Comparison of ENCODE assay signal across 24 cellular contexts in the genomic region with DNA sequence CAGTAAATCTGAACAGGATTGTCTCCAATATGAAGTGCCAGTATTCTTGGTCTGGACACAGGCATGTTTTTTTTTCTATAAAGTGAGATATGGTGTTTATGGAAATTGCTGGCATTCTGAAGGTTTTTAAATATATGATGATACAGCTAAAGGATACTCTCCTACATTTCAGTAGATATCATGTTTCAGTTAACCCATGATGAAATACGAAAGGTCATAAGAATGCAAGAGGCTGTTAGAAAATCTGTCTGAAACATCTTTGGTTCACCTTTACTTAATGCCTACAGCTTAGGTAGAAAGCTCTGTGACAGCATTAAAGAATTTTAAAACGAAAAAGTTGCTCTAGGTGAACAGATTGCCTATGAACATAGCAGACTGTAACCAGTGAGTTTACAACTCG.
"Had no signal": no experiment of that assay in that cellular context is flagged by ENCODE, and none has a peak within 500 bp of the region (broad histone marks: within the 10 kb centered on the region; RNA-seq: fewer than 3 reads in every experiment).

No MANE protein-coding gene starts in this region.

- DNase-seq: activated CD4-positive, alpha-beta T cell treated with anti-CD3 and anti-CD28 coated beads for 1 hour; activated CD4-positive, alpha-beta T cell treated with anti-CD3 and anti-CD28 coated beads, Interleukin-2, amount 50 U/mL, for 1 hour; activated CD8-positive, alpha-beta T cell treated with anti-CD3 and anti-CD28 coated beads for 36 hours; activated T-cell treated with anti-CD3 and anti-CD28 coated beads, Interleukin-2, amount 50 U/mL, for 4 hours; anterior cingulate cortex; cortex of kidney; effector memory CD8-positive, alpha-beta T cell; erythroblast; heart left ventricle; hypothalamus; immature natural killer cell; kidney glomerular epithelial cell; left lung; lower lobe of right lung; mesenchymal stem cell; right cardiac atrium; spleen; stimulated activated naive CD4-positive, alpha-beta T cell; SW 1271; T-helper 17 cell; T1000 had no signal

- H3K27ac ChIP-seq: left lung, lower lobe of right lung, suprapubic skin, tibial nerve had no signal

- H3K4me3 ChIP-seq: heart left ventricle, left lung, lower lobe of right lung, spleen, suprapubic skin, tibial nerve had no signal

- H3K27me3 ChIP-seq: heart left ventricle, left lung, spleen, suprapubic skin, tibial nerve had no signal

- H3K9me3 ChIP-seq: heart left ventricle, left lung, lower lobe of right lung, spleen, suprapubic skin, tibial nerve had no signal

- ATAC-seq: activated CD8-positive, alpha-beta T cell treated with anti-CD3 and anti-CD28 coated beads for 36 hours; activated T-cell treated with anti-CD3 and anti-CD28 coated beads, Interleukin-2, amount 50 U/mL, for 4 hours; effector memory CD8-positive, alpha-beta T cell; heart left ventricle; left lung; lower lobe of right lung; right cardiac atrium; T-helper 17 cell; WTC11 had no signal

- H3K36me3 ChIP-seq: left lung, lower lobe of right lung, suprapubic skin, tibial nerve had no signal
